ENCODE assay signal across 31 cellular contexts in the genomic region with DNA sequence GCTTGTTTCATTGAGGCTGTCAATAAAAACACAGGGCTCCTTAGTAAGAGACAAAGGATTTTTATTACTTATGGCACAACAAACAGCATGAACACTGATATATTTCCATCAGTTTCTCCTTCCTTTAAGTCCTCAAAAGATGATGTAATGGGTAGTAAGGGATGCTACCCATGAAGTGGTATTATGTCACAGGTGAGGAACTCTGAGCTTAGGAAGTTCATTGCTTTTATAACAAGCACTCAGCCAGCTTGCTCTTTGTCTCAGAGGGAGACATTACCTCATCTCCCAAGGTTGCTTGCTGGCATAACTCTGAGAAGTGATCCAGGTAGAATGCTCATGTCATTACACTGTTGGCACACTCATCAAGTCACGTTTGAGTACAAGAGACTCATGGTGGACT.
"Had no signal": no experiment of that assay in that cellular context is flagged by ENCODE, and none has a peak within 500 bp of the region (broad histone marks: within the 10 kb centered on the region; RNA-seq: fewer than 3 reads in every experiment).

No MANE protein-coding gene starts in this region.

- H3K9me3 ChIP-seq: ovary, psoas muscle, suprapubic skin, testis, tibial artery, transverse colon, upper lobe of right lung, uterus had no signal

- H3K79me2 ChIP-seq: parathyroid adenoma had no signal

- H3K4me2 ChIP-seq: neural progenitor cell, smooth muscle cell had no signal

- H3K27me3 Mint-ChIP-seq: stimulated activated naive CD8-positive, alpha-beta T cell treated with anti-CD3 and anti-CD28 coated beads, Interleukin-15, amount 100 ng/mL, for 72 hours had no signal

- H2AFZ ChIP-seq: neural progenitor cell, parathyroid adenoma had no signal

- H3K4me3 ChIP-seq: neural progenitor cell, ovary, psoas muscle, skin epidermis, smooth muscle cell, spleen, suprapubic skin, testis, tibial artery, transverse colon, upper lobe of right lung, uterus had no signal

- H3K36me3 Mint-ChIP-seq: neural progenitor cell; stimulated activated memory B cell treated with anti-CD40 and anti-IgM and Interleukin-4, amounts not matched to agents 10 μg/mL and 1 μg/mL and 100 μg/mL, for 72 hours; type B pancreatic cell had no signal

- H3K4me1 ChIP-seq: neural progenitor cell, parathyroid adenoma, psoas muscle, spleen, suprapubic skin, testis, tibial artery, transverse colon, upper lobe of right lung, uterus had no signal

- H3K27ac Mint-ChIP-seq: natural killer cell; nephron; neural progenitor cell; progenitor cell of endocrine pancreas; stimulated activated memory B cell treated with anti-CD40 and anti-IgM and Interleukin-4, amounts not matched to agents 10 μg/mL and 1 μg/mL and 100 μg/mL, for 72 hours; stimulated activated naive CD8-positive, alpha-beta T cell treated with anti-CD3 and anti-CD28 coated beads, Interleukin-15, amount 100 ng/mL, for 72 hours; type B pancreatic cell had no signal

- H3K27me3 ChIP-seq: neural progenitor cell, ovary, spleen, suprapubic skin, testis, tibial artery, transverse colon, upper lobe of right lung, uterus had no signal

- DNase-seq: natural killer cell; occipital lobe; ovary; posterior cingulate gyrus; psoas muscle; right cardiac atrium; spleen; stimulated activated CD4-positive, alpha-beta T cell treated with anti-CD3 and anti-CD28 coated beads, Interleukin-12 subunit alpha, Interleukin-12 subunit beta, amount 100 ng/mL, for 4 hours; stimulated activated CD4-positive, alpha-beta T cell treated with anti-CD3 and anti-CD28 coated beads, Interleukin-1b, Interleukin-23, amount 100 ng/mL, for 48 hours; stimulated activated CD4-positive, alpha-beta T cell treated with anti-CD3 and anti-CD28 coated beads, Interleukin-4, amount 100 ng/mL, for 1 hour; stimulated activated CD4-positive, alpha-beta T cell treated with anti-CD3 and anti-CD28 coated beads, Interleukin-4, amount 100 ng/mL, for 4 hours; stimulated activated CD8-positive, alpha-beta memory T cell treated with anti-CD3 and anti-CD28 coated beads, Interleukin-4, amount 100 ng/mL, for 48 hours; stimulated activated naive CD4-positive, alpha-beta T cell; stimulated activated naive CD8-positive, alpha-beta T cell treated with anti-CD3 and anti-CD28 coated beads, Interleukin-15, amount 100 ng/mL, for 72 hours; stimulated activated naive CD8-positive, alpha-beta T cell treated with anti-CD3 and anti-CD28 coated beads, Interleukin-15, Interleukin-2, amounts not matched to agents 100 U/mL and 50 U/mL, for 24 hours; substantia nigra; testis; tibial artery; transverse colon; upper lobe of right lung; uterus had no signal

- H3K9ac ChIP-seq: neural progenitor cell, parathyroid adenoma had no signal

- ATAC-seq: natural killer cell; psoas muscle; right cardiac atrium; sciatic nerve; stimulated activated memory B cell treated with anti-CD40 and anti-IgM and Interleukin-4, amounts not matched to agents 10 μg/mL and 1 μg/mL and 100 μg/mL, for 72 hours; stimulated activated naive CD8-positive, alpha-beta T cell treated with anti-CD3 and anti-CD28 coated beads, Interleukin-15, amount 100 ng/mL, for 72 hours; stimulated activated naive CD8-positive, alpha-beta T cell treated with anti-CD3 and anti-CD28 coated beads, Interleukin-15, Interleukin-2, amounts not matched to agents 100 U/mL and 50 U/mL, for 24 hours; upper lobe of right lung had no signal

- H3K27ac ChIP-seq: neural progenitor cell, ovary, parathyroid adenoma, psoas muscle, skin epidermis, spleen, suprapubic skin, testis, tibial artery, transverse colon, upper lobe of right lung, uterus had no signal

- H3K36me3 ChIP-seq: neural progenitor cell, ovary, spleen, suprapubic skin, tibial artery, transverse colon, upper lobe of right lung, uterus had no signal

- H3K4me3 Mint-ChIP-seq: natural killer cell; nephron; neural progenitor cell; stimulated activated memory B cell treated with anti-CD40 and anti-IgM and Interleukin-4, amounts not matched to agents 10 μg/mL and 1 μg/mL and 100 μg/mL, for 72 hours; stimulated activated naive CD8-positive, alpha-beta T cell treated with anti-CD3 and anti-CD28 coated beads, Interleukin-15, amount 100 ng/mL, for 72 hours; type B pancreatic cell had no signal

- H3K4me1 Mint-ChIP-seq: natural killer cell; nephron; neural progenitor cell; stimulated activated memory B cell treated with anti-CD40 and anti-IgM and Interleukin-4, amounts not matched to agents 10 μg/mL and 1 μg/mL and 100 μg/mL, for 72 hours had no signal

- H3K9me3 Mint-ChIP-seq: natural killer cell; neural progenitor cell; stimulated activated naive CD8-positive, alpha-beta T cell treated with anti-CD3 and anti-CD28 coated beads, Interleukin-15, amount 100 ng/mL, for 72 hours; type B pancreatic cell had no signal
